16 cellular contexts compared by ENCODE assay signal in genomic region chr13:114226088-114226487, GRCh38. TPM values are rescaled to one million over a fixed set of nuclear protein-coding genes. Genes with fewer than 3 reads are reported as not detected.
A peak's percentile ranks its signal among the peaks of the same experiment; 100 is the strongest.
DNase-seq lines count a peak whose midpoint lies in the region; ATAC-seq and TF ChIP-seq lines count a peak whose summit lies in the region.
"Had no signal": no experiment of that assay in that cellular context is flagged by ENCODE, and none has a peak within 500 bp of the region (broad histone marks: within the 10 kb centered on the region; RNA-seq: fewer than 3 reads in every experiment).

No MANE protein-coding gene starts in this region.

- H3K9me3 ChIP-seq in muscle layer of colon (ENCODE audit: low read length) (no peaks in the 10 kb centered on the region), lower lobe of right lung (no peaks in the 10 kb centered on the region), esophagus muscularis mucosa (no peaks in the 10 kb centered on the region)
- H3K9me3 ChIP-seq: left lung, suprapubic skin had no signal

- TF ChIP-seq EP300 in esophagus muscularis mucosa (IDR thresholded peaks at IDR 0.05), result no peak

- H3K4me1 ChIP-seq in muscle layer of colon (ENCODE audit: insufficient read depth, low read length) (peaks cover 16% of the 10 kb centered on the region), lower lobe of right lung (peaks cover 21% of the 10 kb centered on the region), esophagus muscularis mucosa (peaks cover 5 to 17% (median 10%) of the 10 kb centered on the region in 4 donors)

- intact Hi-C loops in activated CD4-positive, alpha-beta T cell treated with anti-CD3 and anti-CD28 coated beads for 36 hours (cut with DNase I, micrococcal nuclease), result loop anchor here (1.0 to 5.0 kb wide), 8 partner anchors 83 to 641 kb away; partner anchors contain the start of gene TFDP1 (in 1 of the 2)
- intact Hi-C loops in lower lobe of right lung (cut with DNase I), result loop anchor here (5.0 kb wide), 1 partner anchor 274 kb away; no protein-coding TSS in a partner anchor
- intact Hi-C loops in esophagus muscularis mucosa (cut with DNase I), result loop anchor here (1.0 to 5.0 kb wide), 3 partner anchors 199 to 409 kb away; no protein-coding TSS in a partner anchor

- no peak overlapping the region for H3K9ac ChIP-seq in muscle layer of colon (ENCODE audit: low read length)

- H3K27me3 ChIP-seq in muscle layer of colon (ENCODE audit: control insufficient read depth in 1 of 2, insufficient read depth in 2 of 2, low read length in 2 of 2), result peaks cover 21 to 24% of the 10 kb centered on the region in 2 donors
- H3K27me3 ChIP-seq in lower lobe of right lung (ENCODE audit: low read depth), result peaks cover 11% of the 10 kb centered on the region
- peaks cover 0 to 23% (median 3%) of the 10 kb centered on the region in 4 donors for H3K27me3 ChIP-seq in esophagus muscularis mucosa

- H3K27ac Mint-ChIP-seq in activated CD4-positive, alpha-beta T cell treated with anti-CD3 and anti-CD28 coated beads for 36 hours, result peak overlapping the region; percentile 65
- H3K27ac Mint-ChIP-seq in activated T-cell treated with anti-CD3 and anti-CD28 coated beads, Interleukin-2, amount 50 U/mL, for 72 hours, result no peak overlapping the region
- H3K27ac Mint-ChIP-seq: activated T-helper 2 cell treated with anti-CD3 and anti-CD28 coated beads, Interferon-gamma antibody, Interleukin-2, Interleukin-4, amounts not matched to agents 10 μg/mL and 5 μg/mL and 100 μg/mL, durations not matched to agents 14 hours and 24 hours and 36 hours; nephron had no signal

- TF ChIP-seq CTCF in lower lobe of right lung (IDR thresholded peaks at IDR 0.05), result no peak
- TF ChIP-seq CTCF in esophagus muscularis mucosa (IDR thresholded peaks at IDR 0.05), result no peak

- TF ChIP-seq POLR2A in esophagus muscularis mucosa (IDR thresholded peaks at IDR 0.05; ENCODE audit: low read depth), result no peak

- CTCF ChIA-PET in activated CD4-positive, alpha-beta T cell treated with anti-CD3 and anti-CD28 coated beads for 36 hours (lab: Charles Lee), result interaction anchor here (0.6 to 1.8 kb wide), 30 partner anchors 9 to 379 kb away, joined by 3 to 13 read pairs (median 4); partner anchors contain the start of gene CDC16

- no peaks in the 10 kb centered on the region for H3K27me3 Mint-ChIP-seq in activated CD4-positive, alpha-beta T cell treated with anti-CD3 and anti-CD28 coated beads for 36 hours
- no peaks in the 10 kb centered on the region for H3K27me3 Mint-ChIP-seq in activated T-cell treated with anti-CD3 and anti-CD28 coated beads, Interleukin-2, amount 50 U/mL, for 72 hours (ENCODE audit: low read depth)

- POLR2A ChIA-PET in activated CD4-positive, alpha-beta T cell treated with anti-CD3 and anti-CD28 coated beads for 36 hours (lab: Charles Lee), result no interaction called here

- peak; percentile 8 for ATAC-seq in activated CD4-positive, alpha-beta T cell treated with anti-CD3 and anti-CD28 coated beads for 36 hours
- peak; percentile 18 for ATAC-seq in HG02571 (IDR thresholded peaks at IDR 0.05; ENCODE audit: unreplicated experiment)
- ATAC-seq in activated T-cell treated with anti-CD3 and anti-CD28 coated beads, Interleukin-2, amount 50 U/mL, for 72 hours (replicated peaks in 1 of 2), result peak; percentile 7 to 20
- no peak for ATAC-seq in lower lobe of right lung
- no peak for ATAC-seq in GM19455 (IDR thresholded peaks at IDR 0.05; ENCODE audit: unreplicated experiment)

- peak; percentile 41 for DNase-seq in activated CD4-positive, alpha-beta T cell treated with anti-CD3 and anti-CD28 coated beads for 36 hours
- no peak for DNase-seq in activated CD4-positive, alpha-beta T cell treated with anti-CD3 and anti-CD28 coated beads, Interleukin-2, amount 50 U/mL, for 48 hours
- no peak for DNase-seq in activated T-cell treated with anti-CD3 and anti-CD28 coated beads, Interleukin-2, amount 50 U/mL, for 72 hours
- DNase-seq in lower lobe of right lung (no peak), esophagus muscularis mucosa (ENCODE audit: extremely low spot score) (no peak)

- 85% methylated on average over 10 of the region's 11 CpGs for WGBS in esophagus muscularis mucosa

- H3K4me3 ChIP-seq in muscle layer of colon (ENCODE audit: low read depth in 1 of 2, low read length in 2 of 2), result no peak overlapping the region
- no peak overlapping the region for H3K4me3 ChIP-seq in lower lobe of right lung
- no peak overlapping the region for H3K4me3 ChIP-seq in esophagus muscularis mucosa
- H3K4me3 ChIP-seq: left lung, suprapubic skin had no signal

- H3K9me3 Mint-ChIP-seq in activated CD4-positive, alpha-beta T cell treated with anti-CD3 and anti-CD28 coated beads for 36 hours (ENCODE audit: low read depth), result no peaks in the 10 kb centered on the region
- H3K9me3 Mint-ChIP-seq in activated T-cell treated with anti-CD3 and anti-CD28 coated beads, Interleukin-2, amount 50 U/mL, for 72 hours, result peaks cover 0 to 2% of the 10 kb centered on the region in 2 donors
- H3K9me3 Mint-ChIP-seq: activated T-helper 2 cell treated with anti-CD3 and anti-CD28 coated beads, Interferon-gamma antibody, Interleukin-2, Interleukin-4, amounts not matched to agents 10 μg/mL and 5 μg/mL and 100 μg/mL, durations not matched to agents 14 hours and 24 hours and 36 hours; brain; nephron had no signal

- H3K4me3 Mint-ChIP-seq in activated CD4-positive, alpha-beta T cell treated with anti-CD3 and anti-CD28 coated beads for 36 hours, result no peak overlapping the region
- H3K4me3 Mint-ChIP-seq in activated T-cell treated with anti-CD3 and anti-CD28 coated beads, Interleukin-2, amount 50 U/mL, for 72 hours, result no peak overlapping the region
- H3K4me3 Mint-ChIP-seq: nephron had no signal

- peaks cover 59% of the 10 kb centered on the region for H3K4me1 Mint-ChIP-seq in activated CD4-positive, alpha-beta T cell treated with anti-CD3 and anti-CD28 coated beads for 36 hours
- peaks cover 70% of the 10 kb centered on the region for H3K4me1 Mint-ChIP-seq in activated T-cell treated with anti-CD3 and anti-CD28 coated beads, Interleukin-2, amount 50 U/mL, for 72 hours (ENCODE audit: low read depth)
- H3K4me1 Mint-ChIP-seq: nephron had no signal

- H3K36me3 Mint-ChIP-seq in activated CD4-positive, alpha-beta T cell treated with anti-CD3 and anti-CD28 coated beads for 36 hours (ENCODE audit: low read depth), result no peaks in the 10 kb centered on the region
- peaks cover 1 to 2% of the 10 kb centered on the region in 2 donors for H3K36me3 Mint-ChIP-seq in activated T-cell treated with anti-CD3 and anti-CD28 coated beads, Interleukin-2, amount 50 U/mL, for 72 hours (ENCODE audit: insufficient read depth in 2 of 2)
- H3K36me3 Mint-ChIP-seq: brain had no signal

- H3K36me3 ChIP-seq in muscle layer of colon (ENCODE audit: insufficient read depth, low read length), result no peaks in the 10 kb centered on the region
- no peaks in the 10 kb centered on the region for H3K36me3 ChIP-seq in lower lobe of right lung
- H3K36me3 ChIP-seq in esophagus muscularis mucosa, result no peaks in the 10 kb centered on the region
- H3K36me3 ChIP-seq: left lung, suprapubic skin had no signal

- H3K27ac ChIP-seq in muscle layer of colon (ENCODE audit: low read depth, low read length), result peak overlapping the region; percentile 68
- H3K27ac ChIP-seq in lower lobe of right lung, result no peak overlapping the region
- no peak overlapping the region for H3K27ac ChIP-seq in esophagus muscularis mucosa (replicated peaks in 1 of 4)
- H3K27ac ChIP-seq: left lung, suprapubic skin had no signal

RNA-seq across cellular contexts. Expression of gene CDC16, which starts 8.6 kb away (rescaled TPM):
- 10 to 100 TPM; 83.5 to 90.8 TPM for total RNA-seq in activated CD4-positive, alpha-beta T cell treated with anti-CD3 and anti-CD28 coated beads for 36 hours
- 10 to 100 TPM; 75.1 to 99.4 TPM for total RNA-seq in activated T-cell treated with anti-CD3 and anti-CD28 coated beads, Interleukin-2, amount 50 U/mL, for 72 hours
- total RNA-seq in lower lobe of right lung, result 66.5 TPM
- 10 to 100 TPM; 33.0 to 55.6 (median 42.5) TPM for total RNA-seq in esophagus muscularis mucosa

RNA-seq across cellular contexts. Expression of gene CFAP97D2, which starts 47.0 kb away (rescaled TPM):
- total RNA-seq in activated CD4-positive, alpha-beta T cell treated with anti-CD3 and anti-CD28 coated beads for 36 hours, result not detected
- 1 to 10 TPM in 1 of 2 donors, under 1 TPM in 1; 0.36 to 1.1 TPM for total RNA-seq in activated T-cell treated with anti-CD3 and anti-CD28 coated beads, Interleukin-2, amount 50 U/mL, for 72 hours
- 1.8 TPM for total RNA-seq in lower lobe of right lung
- not detected for total RNA-seq in esophagus muscularis mucosa
- total RNA-seq: A172; activated T-helper 2 cell treated with anti-CD3 and anti-CD28 coated beads, Interferon-gamma antibody, Interleukin-2, Interleukin-4, amounts not matched to agents 10 μg/mL and 5 μg/mL and 100 μg/mL, durations not matched to agents 14 hours and 24 hours and 36 hours; fibroblast of villous mesenchyme; G401; suprapubic skin had no signal

RNA-seq across cellular contexts. Expression of gene UPF3A, which starts 55.3 kb away (rescaled TPM):
- 10 to 100 TPM; 41.1 to 43.3 TPM for total RNA-seq in activated CD4-positive, alpha-beta T cell treated with anti-CD3 and anti-CD28 coated beads for 36 hours
- 10 to 100 TPM; 66.4 to 81.5 TPM for total RNA-seq in activated T-cell treated with anti-CD3 and anti-CD28 coated beads, Interleukin-2, amount 50 U/mL, for 72 hours
- total RNA-seq in lower lobe of right lung, result 38.9 TPM
- 10 to 100 TPM; 25.2 to 43.2 (median 35.6) TPM for total RNA-seq in esophagus muscularis mucosa

Comparison
In these comparisons a context has a peak if more than half of its experiments do, and no peak if none do; other contexts are left out.
1. ATAC-seq: peak in activated CD4-positive, alpha-beta T cell treated with anti-CD3 and anti-CD28 coated beads for 36 hours (single experiment), HG02571 (single experiment) and activated T-cell treated with anti-CD3 and anti-CD28 coated beads, Interleukin-2, amount 50 U/mL, for 72 hours (2 of 2); none in lower lobe of right lung (0 of 2) and GM19455 (single experiment).